22 cellular contexts compared by ENCODE assay signal in genomic region chr6:102085257-102085656, GRCh38.
"Had no signal": no experiment of that assay in that cellular context is flagged by ENCODE, and none has a peak within 500 bp of the region (broad histone marks: within the 10 kb centered on the region; RNA-seq: fewer than 3 reads in every experiment).

No MANE protein-coding gene starts in this region.

- H3K27me3 ChIP-seq: ascending aorta, esophagus muscularis mucosa, gastroesophageal sphincter, heart right ventricle, thyroid gland had no signal

- H3K4me1 ChIP-seq: ascending aorta, esophagus muscularis mucosa, gastroesophageal sphincter, heart right ventricle, thyroid gland had no signal

- H3K4me3 ChIP-seq: ascending aorta, esophagus muscularis mucosa, gastroesophageal sphincter, heart right ventricle, lung, thyroid gland had no signal

- H3K4me1 Mint-ChIP-seq: nephron progenitor cell had no signal

- H3K9me3 ChIP-seq: ascending aorta, esophagus muscularis mucosa, gastroesophageal sphincter, thyroid gland had no signal

- H3K36me3 ChIP-seq: ascending aorta, esophagus muscularis mucosa, gastroesophageal sphincter, heart right ventricle, thyroid gland had no signal

- DNase-seq: activated CD4-positive, alpha-beta T cell treated with anti-CD3 and anti-CD28 coated beads, Interleukin-2, amount 50 U/mL, for 1 hour; activated CD4-positive, CD25-positive, alpha-beta regulatory T cell treated with anti-CD3 and anti-CD28 coated beads, Interleukin-2, amount 50 U/mL, for 72 hours; activated CD8-positive, alpha-beta memory T cell treated with anti-CD3 and anti-CD28 coated beads, Interleukin-2, amount 50 U/mL, for 4 hours; activated effector memory CD4-positive, alpha-beta T cell treated with anti-CD3 and anti-CD28 coated beads, Interleukin-2, amount 50 U/mL, for 16 hours; activated naive CD4-positive, alpha-beta T cell treated with anti-CD3 and anti-CD28 coated beads, Interleukin-2, amount 50 U/mL, for 16 hours; activated T-cell treated with anti-CD3 and anti-CD28 coated beads, Interleukin-2, amount 50 U/mL, for 48 hours; effector CD8-positive, alpha-beta T cell; heart right ventricle; midbrain; nephron progenitor cell; occipital lobe; stimulated activated CD4-positive, alpha-beta T cell treated with anti-CD3 and anti-CD28 coated beads, Interleukin-12 subunit alpha, Interleukin-12 subunit beta, amount 100 ng/mL, for 4 hours; stimulated activated CD4-positive, alpha-beta T cell treated with anti-CD3 and anti-CD28 coated beads, Interleukin-1b, Interleukin-23, amount 100 ng/mL, for 48 hours; stimulated activated naive CD4-positive, alpha-beta T cell treated with Interleukin-2 at 50 U/mL for 16 hours; thyroid gland had no signal

- ATAC-seq: gastroesophageal sphincter, heart right ventricle had no signal

- H3K4me3 Mint-ChIP-seq: dendritic cell treated with granulocyte-macrophage colony-stimulating factor and Interleukin-4, amounts not matched to agents 40 ng/mL and 50 ng/mL, for 4 days; nephron progenitor cell; T-helper 1 cell treated with Interleukin-12 subunit alpha and Interleukin-12 subunit beta and Interleukin-4 antibody, amounts not matched to agents 30 μg/mL and 1 μg/mL, for 36 hours had no signal

- H3K27ac Mint-ChIP-seq: dendritic cell treated with granulocyte-macrophage colony-stimulating factor and Interleukin-4, amounts not matched to agents 40 ng/mL and 50 ng/mL, for 4 days; nephron progenitor cell; progenitor cell of endocrine pancreas; T-helper 1 cell treated with Interleukin-12 subunit alpha and Interleukin-12 subunit beta and Interleukin-4 antibody, amounts not matched to agents 30 μg/mL and 1 μg/mL, for 36 hours had no signal

- H3K9me3 Mint-ChIP-seq: dendritic cell treated with granulocyte-macrophage colony-stimulating factor and Interleukin-4, amounts not matched to agents 40 ng/mL and 50 ng/mL, for 4 days; T-helper 1 cell treated with Interleukin-12 subunit alpha and Interleukin-12 subunit beta and Interleukin-4 antibody, amounts not matched to agents 30 μg/mL and 1 μg/mL, for 36 hours had no signal

- H3K27me3 Mint-ChIP-seq: dendritic cell treated with granulocyte-macrophage colony-stimulating factor and Interleukin-4, amounts not matched to agents 40 ng/mL and 50 ng/mL, for 4 days; progenitor cell of endocrine pancreas had no signal

- H3K27ac ChIP-seq: ascending aorta, esophagus muscularis mucosa, gastroesophageal sphincter, heart right ventricle, thyroid gland had no signal
